Comparison of ENCODE assay signal across 21 cellular contexts in the genomic region with DNA sequence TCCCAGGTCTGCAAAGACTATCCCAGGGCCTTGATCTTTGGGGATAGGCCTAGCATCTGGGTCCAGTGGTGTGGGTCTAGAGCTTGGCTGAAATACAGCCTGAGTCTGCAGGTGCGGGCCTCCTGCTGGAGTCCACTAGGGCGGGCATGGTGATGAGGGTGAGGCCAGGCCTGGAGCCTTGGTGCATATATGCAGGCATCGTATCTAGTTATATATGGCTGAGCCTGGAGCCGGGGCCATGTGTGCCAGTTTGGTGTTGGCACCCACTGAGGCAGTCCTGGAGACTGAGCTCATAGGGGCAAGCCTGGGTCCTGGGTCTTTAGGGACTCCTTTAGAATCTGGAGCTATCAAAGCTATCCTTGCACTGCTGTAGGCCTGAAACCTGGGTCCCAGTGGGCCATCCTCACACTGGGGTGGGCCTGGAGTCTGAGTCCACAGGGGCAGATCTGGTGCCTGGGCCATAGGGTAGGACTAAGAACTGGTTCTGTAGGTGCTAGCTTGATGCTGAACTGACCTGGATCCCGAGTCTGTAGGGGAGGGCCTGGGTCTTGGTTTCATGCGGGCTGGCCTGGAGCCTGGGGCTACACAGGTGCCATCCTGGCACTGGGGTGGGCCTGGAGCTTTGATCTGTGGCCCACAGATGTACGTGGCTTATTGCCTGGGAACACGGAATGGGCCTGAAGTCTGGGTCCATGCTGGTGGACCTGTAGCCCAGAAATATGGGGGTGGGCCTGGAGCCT.
"Had no signal": no experiment of that assay in that cellular context is flagged by ENCODE, and none has a peak within 500 bp of the region (broad histone marks: within the 10 kb centered on the region; RNA-seq: fewer than 3 reads in every experiment).

No MANE protein-coding gene starts in this region.

- H3K27me3 Mint-ChIP-seq: activated CD4-positive, alpha-beta memory T cell treated with anti-CD3 and anti-CD28 coated beads for 36 hours; activated CD4-positive, alpha-beta T cell treated with anti-CD3 and anti-CD28 coated beads, Interleukin-2, amount 10 ng/mL, durations not matched to agents 7 days and 5 days; activated naive CD8-positive, alpha-beta T cell; T-helper 17 cell had no signal

- ATAC-seq: activated T-cell treated with anti-CD3 and anti-CD28 coated beads, Interleukin-2, amount 50 U/mL, for 4 hours; K562; T-helper 17 cell had no signal

- H3K36me3 Mint-ChIP-seq: activated CD4-positive, alpha-beta memory T cell treated with anti-CD3 and anti-CD28 coated beads for 36 hours; activated naive CD8-positive, alpha-beta T cell had no signal

- H3K4me1 Mint-ChIP-seq: activated CD4-positive, alpha-beta T cell treated with anti-CD3 and anti-CD28 coated beads, Interleukin-2, amount 10 ng/mL, durations not matched to agents 7 days and 5 days; T-helper 17 cell had no signal

- H3K9me3 Mint-ChIP-seq: activated CD4-positive, alpha-beta memory T cell treated with anti-CD3 and anti-CD28 coated beads for 36 hours; activated naive CD4-positive, alpha-beta T cell treated with anti-CD3 and anti-CD28 coated beads for 36 hours had no signal

- H3K4me3 ChIP-seq: K562 had no signal

- H3K36me3 ChIP-seq: brain microvascular endothelial cell had no signal

- H3K27ac ChIP-seq: brain microvascular endothelial cell had no signal

- DNase-seq: activated CD4-positive, alpha-beta memory T cell treated with anti-CD3 and anti-CD28 coated beads for 36 hours; activated CD4-positive, alpha-beta T cell treated with anti-CD3 and anti-CD28 coated beads, Interleukin-2, amount 10 ng/mL, durations not matched to agents 7 days and 5 days; activated CD4-positive, CD25-positive, alpha-beta regulatory T cell; activated CD8-positive, alpha-beta memory T cell treated with anti-CD3 and anti-CD28 coated beads for 24 hours; activated effector memory CD4-positive, alpha-beta T cell treated with anti-CD3 and anti-CD28 coated beads, Interleukin-2, amount 50 U/mL, for 16 hours; activated naive CD4-positive, alpha-beta T cell treated with anti-CD3 and anti-CD28 coated beads for 36 hours; activated T-cell treated with anti-CD3 and anti-CD28 coated beads, Interleukin-2, amount 50 U/mL, for 4 hours; amygdala; brain microvascular endothelial cell; Karpas-422; NCI-H1105; NCI-H1436; NCI-H1694 treated with DMSO at 0.1 percent for 48 hours; NCI-H2029 treated with DMSO at 0.1 percent for 48 hours; NCI-H524; SIG-M5; T-helper 17 cell; T-helper 9 cell had no signal

- H3K27me3 ChIP-seq: brain microvascular endothelial cell had no signal

- H3K27ac Mint-ChIP-seq: activated CD4-positive, alpha-beta memory T cell treated with anti-CD3 and anti-CD28 coated beads for 36 hours; activated CD4-positive, alpha-beta T cell treated with anti-CD3 and anti-CD28 coated beads, Interleukin-2, amount 10 ng/mL, durations not matched to agents 7 days and 5 days; activated naive CD4-positive, alpha-beta T cell treated with anti-CD3 and anti-CD28 coated beads for 36 hours; activated naive CD8-positive, alpha-beta T cell; T-helper 17 cell had no signal

- FAIRE-seq: K562, RCC 7860 had no signal

- H3K4me3 Mint-ChIP-seq: activated CD4-positive, alpha-beta memory T cell treated with anti-CD3 and anti-CD28 coated beads for 36 hours; activated CD4-positive, alpha-beta T cell treated with anti-CD3 and anti-CD28 coated beads, Interleukin-2, amount 10 ng/mL, durations not matched to agents 7 days and 5 days; activated naive CD4-positive, alpha-beta T cell treated with anti-CD3 and anti-CD28 coated beads for 36 hours; activated naive CD8-positive, alpha-beta T cell; activated T-cell treated with anti-CD3 and anti-CD28 coated beads, Interleukin-2, amount 50 U/mL, for 4 hours; T-helper 17 cell had no signal
